Comparison of ENCODE assay signal across 1 cellular context in genomic region chr11:116853461-116854073, GRCh38.
A peak's percentile ranks its signal among the peaks of the same experiment; 100 is the strongest.
TF ChIP-seq lines count a peak whose summit lies in the region.

No MANE protein-coding gene starts in this region.

TF ChIP-seq in K562, 482 proteins besides CTCF, POLR2A, EP300 and RAD21 (continued from another document):
- TF ChIP-seq ZBTB33 (CRISPR knock-in tag; IDR thresholded peaks at IDR 0.05): no peak
- TF ChIP-seq HIVEP1 (CRISPR knock-in tag; IDR thresholded peaks at IDR 0.05): no peak
- 0 out of 2 replicates have a peak, but pooled peaks have one; percentile 17 for TF ChIP-seq MAFK (IDR thresholded peaks at IDR 0.05; ENCODE audit: low read length)
- TF ChIP-seq ELF2 (CRISPR knock-in tag; IDR thresholded peaks at IDR 0.05): no peak
- TF ChIP-seq EGR1 (conservative IDR thresholded peaks at IDR 0.05): no peak
- TF ChIP-seq ILF3 (IDR thresholded peaks at IDR 0.05; ENCODE audit: borderline replicate concordance): no peak
- 0 out of 2 replicates have a peak, but pooled peaks have one; percentile 24 for TF ChIP-seq ETV1 (tag; conservative IDR thresholded peaks at IDR 0.05; ENCODE audit: low read depth)
- TF ChIP-seq PTRF (tag; IDR thresholded peaks at IDR 0.05): no peak
- TF ChIP-seq RBM14 (IDR thresholded peaks at IDR 0.05; ENCODE audit: borderline replicate concordance, insufficient read depth, low read depth, low read length): no peak
- peak; percentile 89 for TF ChIP-seq HMBOX1 (IDR thresholded peaks at IDR 0.05)
- no peak for TF ChIP-seq MXI1 (IDR thresholded peaks at IDR 0.05; ENCODE audit: low read depth, low read length)
- no peak for TF ChIP-seq NRF1 (conservative IDR thresholded peaks at IDR 0.05 in 1 of 2, IDR thresholded peaks at IDR 0.05 in 1 of 2)
